ENCODE assay signal across 11 cellular contexts in genomic region chr4:155906554-155907247, GRCh38. TPM values are rescaled to one million over a fixed set of nuclear protein-coding genes. Genes with fewer than 3 reads are reported as not detected.
DNase-seq lines count a peak whose midpoint lies in the region; ATAC-seq lines count a peak whose summit lies in the region.
"Had no signal": no experiment of that assay in that cellular context is flagged by ENCODE, and none has a peak within 500 bp of the region (broad histone marks: within the 10 kb centered on the region; RNA-seq: fewer than 3 reads in every experiment).

No MANE protein-coding gene starts in this region.

- no peak overlapping the region for H3K9ac ChIP-seq in skeletal muscle tissue (ENCODE audit: low read depth in 1 of 3, low read length in 3 of 3)

- H3K4me1 ChIP-seq in skeletal muscle tissue (ENCODE audit: control insufficient read depth in 3 of 3, insufficient read depth in 3 of 3, low read length in 3 of 3), result peaks cover 0 to 6% (median 3%) of the 10 kb centered on the region in 3 donors

- no peaks in the 10 kb centered on the region for H3K27me3 ChIP-seq in skeletal muscle tissue (ENCODE audit: control insufficient read depth in 3 of 3, insufficient read depth in 3 of 3, low read length in 3 of 3)

- H3K4me3 ChIP-seq in skeletal muscle tissue (ENCODE audit: low read length in 3 of 3), result peak overlapping the region in 1 of 3 donors; percentile 48

- no peaks in the 10 kb centered on the region for H3K9me3 ChIP-seq in skeletal muscle tissue (ENCODE audit: control insufficient read depth in 3 of 3, low read length in 3 of 3)

- H3K27ac ChIP-seq in epithelial cell of prostate (peak overlapping the region; percentile 25), skeletal muscle tissue (ENCODE audit: low read depth, low read length) (peak overlapping the region; percentile 36)

- H3K36me3 ChIP-seq in skeletal muscle tissue (ENCODE audit: control insufficient read depth in 3 of 3, insufficient read depth in 3 of 3, low read length in 3 of 3), result no peaks in the 10 kb centered on the region

- DNase-seq in NCI-H1092 treated with DMSO at 0.1 percent for 48 hours (lab: John Stamatoyannopoulos, UW) (peak; percentile 9), NCI-H1092 (lab: John Stamatoyannopoulos, UW) (no peak), NCI-H524 treated with DMSO at 0.1 percent for 48 hours (lab: John Stamatoyannopoulos, UW) (peak; percentile 1), epithelial cell of prostate (ENCODE audit: low read depth, low spot score) (peak; percentile 43), NCI-H1436 treated with DMSO at 0.1 percent for 48 hours (lab: John Stamatoyannopoulos, UW) (no peak)
- DNase-seq: activated CD4-positive, alpha-beta T cell treated with anti-CD3 and anti-CD28 coated beads for 4 hours had no signal

- ATAC-seq in HG03439 (IDR thresholded peaks at IDR 0.05; ENCODE audit: unreplicated experiment) (no peak), HG03460 (IDR thresholded peaks at IDR 0.05; ENCODE audit: unreplicated experiment) (no peak)
- ATAC-seq: left colon had no signal

RNA-seq across cellular contexts. Expression of gene TDO2, which starts 3.2 kb away (rescaled TPM):
- total RNA-seq in skeletal muscle tissue, result not detected
- total RNA-seq: cerebellum had no signal

RNA-seq across cellular contexts. Expression of gene ASIC5, which starts 40.6 kb away (rescaled TPM):
- not detected for total RNA-seq in skeletal muscle tissue
- total RNA-seq: cerebellum, left colon had no signal

RNA-seq across cellular contexts. Expression of gene CTSO, which starts 47.0 kb away (rescaled TPM):
- total RNA-seq in skeletal muscle tissue, result 20.4 TPM

Comparison
In these comparisons a context has a peak if more than half of its experiments do, and no peak if none do; other contexts are left out.
1. DNase-seq: peak in NCI-H1092 treated with DMSO at 0.1 percent for 48 hours (single experiment), NCI-H524 treated with DMSO at 0.1 percent for 48 hours (single experiment) and epithelial cell of prostate (single experiment); none in NCI-H1092 (single experiment) and NCI-H1436 treated with DMSO at 0.1 percent for 48 hours (single experiment).